ENCODE assay signal across 33 cellular contexts in the genomic region with DNA sequence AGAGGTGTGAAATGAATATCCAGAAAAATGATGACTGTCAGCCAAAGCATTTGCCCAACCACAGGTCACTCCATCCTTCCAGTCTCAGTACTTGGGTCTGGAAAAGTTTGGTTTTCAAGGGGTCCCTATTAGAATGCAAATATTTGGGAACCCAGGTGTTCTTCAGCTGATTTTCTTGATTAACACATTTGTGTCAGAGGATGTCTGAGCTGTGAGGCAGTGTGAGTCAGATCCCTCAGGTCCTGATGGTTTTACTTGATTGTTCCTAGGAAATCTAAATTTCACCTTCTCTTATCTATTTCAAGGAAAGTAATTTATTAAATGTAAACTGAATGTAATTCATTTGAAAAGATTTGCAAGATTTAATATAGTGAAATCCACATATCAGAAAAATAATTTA.
"Had no signal": no experiment of that assay in that cellular context is flagged by ENCODE, and none has a peak within 500 bp of the region (broad histone marks: within the 10 kb centered on the region; RNA-seq: fewer than 3 reads in every experiment).

No MANE protein-coding gene starts in this region.

- ATAC-seq: activated CD8-positive, alpha-beta T cell treated with anti-CD3 and anti-CD28 coated beads for 36 hours; activated naive CD4-positive, alpha-beta T cell treated with anti-CD3 and anti-CD28 coated beads, Interleukin-2, amount 50 U/mL, for 72 hours; activated T-cell treated with anti-CD3 and anti-CD28 coated beads, Interleukin-2, amount 50 U/mL, for 4 hours; activated T-cell treated with anti-CD3 and anti-CD28 coated beads, Interleukin-2, amount 50 U/mL, for 72 hours; activated T-helper 17 cell treated with anti-CD3 and anti-CD28 coated beads, Interleukin-2, amount 50 U/mL, for 72 hours had no signal

- H3K4me3 ChIP-seq: adrenal gland, ascending aorta, cardiac muscle cell had no signal

- H3K9me3 ChIP-seq: adrenal gland, ascending aorta had no signal

- DNase-seq: activated B cell treated with CpG ODN at 0.5 μM for 24 hours; activated CD4-positive, alpha-beta memory T cell treated with anti-CD3 and anti-CD28 coated beads for 36 hours; activated CD4-positive, alpha-beta T cell treated with anti-CD3 and anti-CD28 coated beads for 4 hours; activated CD4-positive, alpha-beta T cell treated with anti-CD3 and anti-CD28 coated beads, Interleukin-2, amount 10 ng/mL, durations not matched to agents 24 days and 14 days; activated CD4-positive, alpha-beta T cell treated with anti-CD3 and anti-CD28 coated beads, Interleukin-2, amount 50 U/mL, for 1 hour; activated CD4-positive, alpha-beta T cell treated with anti-CD3 and anti-CD28 coated beads, Interleukin-2, amount 50 U/mL, for 4 hours; activated CD4-positive, CD25-positive, alpha-beta regulatory T cell treated with anti-CD3 and anti-CD28 coated beads, Interleukin-2, amount 50 U/mL, for 72 hours; activated CD8-positive, alpha-beta memory T cell treated with anti-CD3 and anti-CD28 coated beads, Interleukin-2, amount 50 U/mL, for 4 hours; activated CD8-positive, alpha-beta T cell treated with anti-CD3 and anti-CD28 coated beads for 36 hours; activated effector memory CD4-positive, alpha-beta T cell treated with anti-CD3 and anti-CD28 coated beads, Interleukin-2, amount 50 U/mL, for 16 hours; activated gamma-delta T cell treated with Interleukin-2 at 50 U/mL for 16 hours; activated naive CD4-positive, alpha-beta T cell; activated naive CD4-positive, alpha-beta T cell treated with anti-CD3 and anti-CD28 coated beads for 36 hours; activated naive CD4-positive, alpha-beta T cell treated with anti-CD3 and anti-CD28 coated beads, Interleukin-2, amount 50 U/mL, for 16 hours; activated naive CD8-positive, alpha-beta T cell treated with anti-CD3 and anti-CD28 coated beads for 36 hours; activated T-cell treated with anti-CD3 and anti-CD28 coated beads for 4 hours; activated T-cell treated with anti-CD3 and anti-CD28 coated beads, Interleukin-2, amount 50 U/mL, for 1 hour; activated T-cell treated with anti-CD3 and anti-CD28 coated beads, Interleukin-2, amount 50 U/mL, for 4 hours; activated T-cell treated with anti-CD3 and anti-CD28 coated beads, Interleukin-2, amount 50 U/mL, for 72 hours; adrenal gland; amygdala; anterior cingulate cortex; caudate nucleus; cerebellar nuclear complex; T-helper 1 cell; T-helper 2 cell; T-helper 9 cell had no signal

- H3K36me3 ChIP-seq: adrenal gland, ascending aorta, cardiac muscle cell had no signal

- H3K27me3 ChIP-seq: adrenal gland, ascending aorta had no signal

- H3K27ac ChIP-seq: adrenal gland, ascending aorta, cardiac muscle cell, VCaP had no signal

- FAIRE-seq: TTC549 had no signal
